19 cellular contexts compared by ENCODE assay signal in the genomic region with DNA sequence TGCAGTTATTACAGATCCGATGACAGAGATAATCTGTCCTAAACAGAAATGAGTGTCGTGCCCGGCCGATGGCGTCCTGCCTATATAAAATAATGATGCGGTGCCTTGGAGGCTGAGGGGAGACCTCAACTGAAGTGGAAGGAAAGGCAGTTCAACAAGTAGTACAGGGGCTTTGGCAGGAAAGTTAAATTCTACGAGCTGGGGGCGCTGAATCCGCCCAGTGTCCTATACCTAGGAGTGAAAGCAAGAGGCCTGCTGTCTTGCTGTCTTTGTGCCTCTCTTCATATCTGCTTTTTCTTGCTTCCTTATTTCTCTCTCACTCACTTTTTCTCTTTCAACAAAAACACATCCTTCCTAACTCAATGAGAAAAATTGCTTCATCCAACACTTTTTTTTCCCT.
DNase-seq lines count a peak whose midpoint lies in the region; ATAC-seq and TF ChIP-seq lines count a peak whose summit lies in the region.
"Had no signal": no experiment of that assay in that cellular context is flagged by ENCODE, and none has a peak within 500 bp of the region (broad histone marks: within the 10 kb centered on the region; RNA-seq: fewer than 3 reads in every experiment).

No MANE protein-coding gene starts in this region.

- no peak for DNase-seq in mammary epithelial cell
- DNase-seq in MCF 10A (ENCODE audit: unreplicated experiment) = no peak
- DNase-seq in PC-3 = peak; percentile 74
- peak; percentile 86 for DNase-seq in endodermal cell
- DNase-seq in type B pancreatic cell (ENCODE audit: extremely low spot score, unreplicated experiment) = no peak
- DNase-seq in tibial nerve (ENCODE audit: low spot score in 2 of 2) = no peak
- DNase-seq: activated effector memory CD4-positive, alpha-beta T cell treated with Interleukin-2 at 50 U/mL for 16 hours; EL; foreskin melanocyte; MV-4-11; NCI-H2029; NCI-H524; sigmoid colon; stimulated activated CD4-positive, alpha-beta T cell treated with anti-CD3 and anti-CD28 coated beads, Interleukin-2, amount 100 ng/mL, for 24 hours had no signal

- H3K9me2 ChIP-seq in PC-3 (replicated peaks; ENCODE audit: low read length) = no peaks in the 10 kb centered on the region

- H3K4me2 ChIP-seq in mammary epithelial cell (ENCODE audit: insufficient read depth, low read depth, low read length) (no peak overlapping the region), PC-3 (ENCODE audit: low read length) (no peak overlapping the region)

- no peak for TF ChIP-seq POLR2A in tibial nerve (IDR thresholded peaks at IDR 0.05)

- no peak for TF ChIP-seq EP300 in tibial nerve (IDR thresholded peaks at IDR 0.05)

- H3K36me3 Mint-ChIP-seq in MCF 10A (ENCODE audit: insufficient read depth, unreplicated experiment) = no peaks in the 10 kb centered on the region
- H3K36me3 Mint-ChIP-seq in endodermal cell (ENCODE audit: low read depth) = no peaks in the 10 kb centered on the region
- no peaks in the 10 kb centered on the region for H3K36me3 Mint-ChIP-seq in type B pancreatic cell

- H3K9ac ChIP-seq in mammary epithelial cell (ENCODE audit: insufficient read depth, low read length) (no peak overlapping the region), PC-3 (ENCODE audit: low read length) (no peak overlapping the region), endodermal cell (ENCODE audit: extremely low read depth, low read length, poor library complexity, severe bottlenecking) (no peak overlapping the region)

- peak; percentile 74 for ATAC-seq in PC-3
- no peak for ATAC-seq in GM18519 (IDR thresholded peaks at IDR 0.05; ENCODE audit: low FRiP score, unreplicated experiment)
- ATAC-seq in HG03432 (IDR thresholded peaks at IDR 0.05; ENCODE audit: unreplicated experiment) = no peak
- ATAC-seq: mucosa of descending colon, Panc1 had no signal

- H3K27ac ChIP-seq in mammary epithelial cell (ENCODE audit: insufficient read depth, low read depth, low read length) (no peak overlapping the region), PC-3 (ENCODE audit: low read length) (no peak overlapping the region), endodermal cell (ENCODE audit: low read depth, low read length) (no peak overlapping the region), tibial nerve (no peak overlapping the region)
- H3K27ac ChIP-seq: epithelial cell of prostate, sigmoid colon had no signal

- no peaks in the 10 kb centered on the region for H3K36me3 ChIP-seq in mammary epithelial cell (ENCODE audit: insufficient read depth, low read length)
- no peaks in the 10 kb centered on the region for H3K36me3 ChIP-seq in PC-3 (ENCODE audit: low read depth, low read length)
- H3K36me3 ChIP-seq in endodermal cell (ENCODE audit: control insufficient read depth, insufficient read depth, low read length) = no peaks in the 10 kb centered on the region
- no peaks in the 10 kb centered on the region for H3K36me3 ChIP-seq in tibial nerve
- H3K36me3 ChIP-seq: sigmoid colon had no signal

- H3K4me1 Mint-ChIP-seq in MCF 10A (ENCODE audit: insufficient read depth, unreplicated experiment) (no peaks in the 10 kb centered on the region), endodermal cell (no peaks in the 10 kb centered on the region), type B pancreatic cell (ENCODE audit: unreplicated experiment) (no peaks in the 10 kb centered on the region)

- H3K4me3 ChIP-seq in mammary epithelial cell (replicated peaks in 1 of 3; ENCODE audit: insufficient read depth in 1 of 3, low read depth in 2 of 3, low read length in 3 of 3) (no peak overlapping the region), PC-3 (ENCODE audit: low read length) (no peak overlapping the region), endodermal cell (ENCODE audit: low read length) (no peak overlapping the region), tibial nerve (no peak overlapping the region)
- H3K4me3 ChIP-seq: mucosa of descending colon, sigmoid colon had no signal

- H3K4me3 Mint-ChIP-seq in MCF 10A (ENCODE audit: unreplicated experiment) (no peak overlapping the region), endodermal cell (no peak overlapping the region), type B pancreatic cell (no peak overlapping the region)

- H3K4me1 ChIP-seq in mammary epithelial cell (ENCODE audit: insufficient read depth, low read length) = no peaks in the 10 kb centered on the region
- H3K4me1 ChIP-seq in PC-3 (ENCODE audit: insufficient read depth, low read length) = no peaks in the 10 kb centered on the region
- no peaks in the 10 kb centered on the region for H3K4me1 ChIP-seq in endodermal cell (ENCODE audit: control insufficient read depth, insufficient read depth, low read length)
- H3K4me1 ChIP-seq in tibial nerve = no peaks in the 10 kb centered on the region
- H3K4me1 ChIP-seq: sigmoid colon had no signal

- H3K27ac Mint-ChIP-seq in MCF 10A (ENCODE audit: low read depth, unreplicated experiment) (no peak overlapping the region), endodermal cell (no peak overlapping the region), type B pancreatic cell (no peak overlapping the region)

- H3K9me3 ChIP-seq in mammary epithelial cell (replicated peaks; ENCODE audit: insufficient read depth, low read length) = no peaks in the 10 kb centered on the region
- H3K9me3 ChIP-seq in PC-3 (ENCODE audit: low read length) = no peaks in the 10 kb centered on the region
- no peaks in the 10 kb centered on the region for H3K9me3 ChIP-seq in endodermal cell (ENCODE audit: control insufficient read depth, low read length)
- H3K9me3 ChIP-seq in tibial nerve = no peaks in the 10 kb centered on the region
- H3K9me3 ChIP-seq: mucosa of descending colon, sigmoid colon had no signal

- H2AFZ ChIP-seq in mammary epithelial cell (ENCODE audit: low read depth, low read length) (no peak overlapping the region), PC-3 (ENCODE audit: low read length) (0 out of 2 replicates have a peak overlapping the region, but pooled peaks have one; percentile 46)

- dilution Hi-C loops in mammary epithelial cell (cut with HindIII; ENCODE audit: low sequenced_read_pairs) = no loop called here

- H4K20me1 ChIP-seq in mammary epithelial cell (ENCODE audit: insufficient read depth, low read length) (no peaks in the 10 kb centered on the region), PC-3 (ENCODE audit: low read length) (no peaks in the 10 kb centered on the region)

- in situ Hi-C loops in mammary epithelial cell (cut with MboI; ENCODE audit: low sequenced_read_pairs in 2 of 2) = loop anchor here (10.0 to 25.0 kb wide), 3 partner anchors 186 to 1172 kb away; no protein-coding TSS in a partner anchor

- H3K27me3 Mint-ChIP-seq in MCF 10A (ENCODE audit: insufficient read depth, unreplicated experiment) (peaks cover 33% of the 10 kb centered on the region), endodermal cell (ENCODE audit: insufficient read depth) (no peaks in the 10 kb centered on the region), type B pancreatic cell (no peaks in the 10 kb centered on the region)

- CTCF ChIA-PET in mammary epithelial cell (lab: Charles Lee; ENCODE audit: low non-redundant PET) = no interaction called here
- CTCF ChIA-PET in MCF 10A (lab: Yijun Ruan, JAX) = no interaction called here
- CTCF ChIA-PET in PC-3 (lab: Charles Lee) = no interaction called here

- POLR2A ChIA-PET in MCF 10A (lab: Yijun Ruan, JAX) (no interaction called here), PC-3 (lab: Charles Lee; ENCODE audit: unreplicated experiment) (no interaction called here)

- no peaks in the 10 kb centered on the region for H3K9me3 Mint-ChIP-seq in MCF 10A (ENCODE audit: unreplicated experiment)
- peaks cover 25% of the 10 kb centered on the region for H3K9me3 Mint-ChIP-seq in endodermal cell
- no peaks in the 10 kb centered on the region for H3K9me3 Mint-ChIP-seq in type B pancreatic cell

- BruUV-seq in mammary epithelial cell (replicated peaks; lab: Mats Ljungman, UMichigan) (no TSS peak), MCF 10A (replicated peaks; lab: Mats Ljungman, UMichigan) (no TSS peak), PC-3 (replicated peaks; lab: Mats Ljungman, UMichigan) (no TSS peak)

- intact Hi-C loops in mammary epithelial cell (cut with micrococcal nuclease) = loop anchor here (10.0 kb wide), 2 partner anchors 484 to 776 kb away; no protein-coding TSS in a partner anchor
- intact Hi-C loops in MCF 10A (cut with micrococcal nuclease) = loop anchor here (10.0 kb wide), 1 partner anchor 744 kb away; no protein-coding TSS in a partner anchor
- intact Hi-C loops in PC-3 (cut with micrococcal nuclease) = loop anchor here (1.0 to 10.0 kb wide), 2 partner anchors 61 to 394 kb away; no protein-coding TSS in a partner anchor

- TF ChIP-seq CTCF in mammary epithelial cell (conservative IDR thresholded peaks at IDR 0.05 in 1 of 2, IDR thresholded peaks at IDR 0.05 in 1 of 2; ENCODE audit: extremely low read depth in 1 of 2, insufficient read depth in 1 of 2, low read depth in 1 of 2, low read length in 2 of 2) (peak; percentile 23 to 55), MCF 10A (IDR thresholded peaks at IDR 0.05; ENCODE audit: unreplicated experiment) (no peak), PC-3 (conservative IDR thresholded peaks at IDR 0.05; ENCODE audit: low read depth, low read length) (peak; percentile 69), endodermal cell (conservative IDR thresholded peaks at IDR 0.05) (peak; percentile 73), type B pancreatic cell (conservative IDR thresholded peaks at IDR 0.05) (peak; percentile 54), tibial nerve (IDR thresholded peaks at IDR 0.05) (no peak)

- 77% methylated on average over 9 of the region's 9 CpGs for WGBS in mammary epithelial cell (ENCODE audit: low coverage, missing lambda C conversion rate)
- 98% methylated on average over 9 of the region's 9 CpGs; no CpG with 5 or more reads in 1 of the 2 experiments for WGBS in endodermal cell (ENCODE audit: insufficient coverage in 1 of 2, insufficient read length in 1 of 2), 2 experiments
- WGBS in tibial nerve, 2 donors = 57 to 91% methylated on average over 9 of the region's 9 CpGs

- H3K79me2 ChIP-seq in mammary epithelial cell (ENCODE audit: insufficient read depth, low read length) = no peaks in the 10 kb centered on the region
- H3K79me2 ChIP-seq in PC-3 (ENCODE audit: low read length) = no peaks in the 10 kb centered on the region

- H3K27me3 ChIP-seq in mammary epithelial cell (ENCODE audit: insufficient read depth, low read length) (no peaks in the 10 kb centered on the region), PC-3 (ENCODE audit: low read length) (no peaks in the 10 kb centered on the region), endodermal cell (ENCODE audit: control insufficient read depth, insufficient read depth, low read length, poor library complexity, severe bottlenecking) (no peaks in the 10 kb centered on the region), tibial nerve (no peaks in the 10 kb centered on the region)
- H3K27me3 ChIP-seq: sigmoid colon had no signal

- H3F3A ChIP-seq in PC-3 (ENCODE audit: low read length, unreplicated experiment) = no peaks in the 10 kb centered on the region

Comparison
In these comparisons a context has a peak if more than half of its experiments do, and no peak if none do; other contexts are left out.
1. CTCF ChIP-seq: peak in mammary epithelial cell (2 of 2), PC-3 (single experiment), endodermal cell (single experiment) and type B pancreatic cell (single experiment); none in MCF 10A (single experiment) and tibial nerve (0 of 5).
2. DNase-seq: peak in PC-3 (single experiment) and endodermal cell (single experiment); none in mammary epithelial cell (single experiment), MCF 10A (single experiment), type B pancreatic cell (single experiment) and tibial nerve (0 of 2).